Comparison of ENCODE assay signal across 1 cellular context in genomic region chr12:51740536-51740935, GRCh38.
TF ChIP-seq lines count a peak whose summit lies in the region.

No MANE protein-coding gene starts in this region.

TF ChIP-seq in SK-N-SH treated with all-trans-retinoic acid at 6 μM for 48 hours, 23 proteins besides CTCF, POLR2A, EP300 and RAD21 (continued from another document):
- TF ChIP-seq CSRNP3 (CRISPR knock-in tag; IDR thresholded peaks at IDR 0.05) (no peak), POU6F1 (CRISPR knock-in tag; IDR thresholded peaks at IDR 0.05; ENCODE audit: borderline replicate concordance, low read depth) (no peak), BACH2 (CRISPR knock-in tag; IDR thresholded peaks at IDR 0.05; ENCODE audit: borderline replicate concordance) (no peak), ZNF565 (CRISPR knock-in tag; conservative IDR thresholded peaks at IDR 0.05; ENCODE audit: low read depth) (no peak)
